7 cellular contexts compared by ENCODE assay signal in genomic region chr22:37501610-37502341, GRCh38. TPM values are rescaled to one million over a fixed set of nuclear protein-coding genes. Genes with fewer than 3 reads are reported as not detected.
DNase-seq lines count a peak whose midpoint lies in the region; ATAC-seq and TF ChIP-seq lines count a peak whose summit lies in the region.

No MANE protein-coding gene starts in this region.

- H3K27me3 ChIP-seq in HUES64 (ENCODE audit: insufficient read depth, low read length) (no peaks in the 10 kb centered on the region), WERI-Rb-1 (ENCODE audit: insufficient read depth, low read depth, severe bottlenecking) (no peaks in the 10 kb centered on the region)

- no peaks in the 10 kb centered on the region for H3K9me3 Mint-ChIP-seq in stimulated activated effector memory CD8-positive, alpha-beta T cell treated with anti-CD3 and anti-CD28 coated beads, Interleukin-12 subunit alpha, Interleukin-12 subunit beta, amount 100 ng/mL, for 72 hours

- no peak overlapping the region; the same call in 1 of the 2 replicates for H3K27ac ChIP-seq in HUES64 (ENCODE audit: low read depth, low read length)
- peak overlapping the region; percentile 65 for H3K27ac ChIP-seq in WERI-Rb-1

- DNase-seq in WERI-Rb-1 (peak; percentile 68), hepatic stellate cell (ENCODE audit: low spot score) (peak; percentile 90), dedifferentiated amniotic fluid mesenchymal stem cell (ENCODE audit: extremely low spot score) (no peak)
- no peak for DNase-seq in stimulated activated effector memory CD8-positive, alpha-beta T cell treated with anti-CD3 and anti-CD28 coated beads, Interleukin-12 subunit alpha, Interleukin-12 subunit beta, amount 100 ng/mL, for 72 hours (ENCODE audit: low spot score in 2 of 2)
- no peak for DNase-seq in effector CD4-positive, alpha-beta T cell
- DNase-seq in activated CD8-positive, alpha-beta memory T cell treated with anti-CD3 and anti-CD28 coated beads, Interleukin-2, amount 50 U/mL, for 48 hours: no peak

- H3K36me3 Mint-ChIP-seq in stimulated activated effector memory CD8-positive, alpha-beta T cell treated with anti-CD3 and anti-CD28 coated beads, Interleukin-12 subunit alpha, Interleukin-12 subunit beta, amount 100 ng/mL, for 72 hours: no peaks in the 10 kb centered on the region

- 59% methylated on average over 14 of the region's 14 CpGs for WGBS in HUES64

- no peak overlapping the region for H3K4me3 ChIP-seq in HUES64 (ENCODE audit: low read length)
- H3K4me3 ChIP-seq in WERI-Rb-1 (ENCODE audit: low read depth, low read length): no peak overlapping the region

- 0 out of 2 replicates have a peak, but pooled peaks cover 5% of the 10 kb centered on the region for H3K36me3 ChIP-seq in HUES64 (ENCODE audit: insufficient read depth, low read length)
- H3K36me3 ChIP-seq in WERI-Rb-1: peaks cover 11% of the 10 kb centered on the region

- H3K4me1 ChIP-seq in HUES64 (ENCODE audit: insufficient read depth, low read length): peaks cover 8% of the 10 kb centered on the region

- peak overlapping the region; percentile 7; the same call in 1 of the 2 replicates for H3K9ac ChIP-seq in HUES64 (ENCODE audit: low read depth, low read length)

- ATAC-seq in stimulated activated effector memory CD8-positive, alpha-beta T cell treated with anti-CD3 and anti-CD28 coated beads, Interleukin-12 subunit alpha, Interleukin-12 subunit beta, amount 100 ng/mL, for 72 hours: no peak

- peak overlapping the region; percentile 41 for H3K27ac Mint-ChIP-seq in stimulated activated effector memory CD8-positive, alpha-beta T cell treated with anti-CD3 and anti-CD28 coated beads, Interleukin-12 subunit alpha, Interleukin-12 subunit beta, amount 100 ng/mL, for 72 hours

- no peak for TF ChIP-seq CTCF in WERI-Rb-1 (IDR thresholded peaks at IDR 0.05; ENCODE audit: low read depth, low read length)

- H3K9me3 ChIP-seq in HUES64 (ENCODE audit: insufficient read depth, low read depth, low read length): no peaks in the 10 kb centered on the region
- H3K9me3 ChIP-seq in WERI-Rb-1 (ENCODE audit: severe bottlenecking): no peaks in the 10 kb centered on the region

- H3K4me3 Mint-ChIP-seq in stimulated activated effector memory CD8-positive, alpha-beta T cell treated with anti-CD3 and anti-CD28 coated beads, Interleukin-12 subunit alpha, Interleukin-12 subunit beta, amount 100 ng/mL, for 72 hours: no peak overlapping the region

- H3K4me1 Mint-ChIP-seq in stimulated activated effector memory CD8-positive, alpha-beta T cell treated with anti-CD3 and anti-CD28 coated beads, Interleukin-12 subunit alpha, Interleukin-12 subunit beta, amount 100 ng/mL, for 72 hours: peaks cover 21% of the 10 kb centered on the region

RNA-seq across cellular contexts. Expression of gene MFNG, which starts 15.6 kb away (rescaled TPM):
- 1.1 TPM for polyA plus RNA-seq in HUES64 (2013, experiment 1 of 2)
- 2.7 TPM for polyA plus RNA-seq in HUES64 (2013, experiment 2 of 2)

RNA-seq across cellular contexts. Expression of gene CARD10, which starts 17.4 kb away (rescaled TPM):
- 7.2 TPM for polyA plus RNA-seq in HUES64 (2013, experiment 1 of 2)
- polyA plus RNA-seq in HUES64 (2013, experiment 2 of 2): 8.3 TPM

RNA-seq across cellular contexts. Expression of gene CDC42EP1, which starts 58.5 kb away (rescaled TPM):
- 10.7 TPM for polyA plus RNA-seq in HUES64 (2013, experiment 1 of 2)
- 14.1 TPM for polyA plus RNA-seq in HUES64 (2013, experiment 2 of 2)

Comparison
In these comparisons a context has a peak if more than half of its experiments do, and no peak if none do; other contexts are left out.
1. DNase-seq: peak in WERI-Rb-1 (single experiment) and hepatic stellate cell (single experiment); none in stimulated activated effector memory CD8-positive, alpha-beta T cell treated with anti-CD3 and anti-CD28 coated beads, Interleukin-12 subunit alpha, Interleukin-12 subunit beta, amount 100 ng/mL, for 72 hours (0 of 2), effector CD4-positive, alpha-beta T cell (single experiment), dedifferentiated amniotic fluid mesenchymal stem cell (single experiment) and activated CD8-positive, alpha-beta memory T cell treated with anti-CD3 and anti-CD28 coated beads, Interleukin-2, amount 50 U/mL, for 48 hours (single experiment).